ENCODE assay signal across 20 cellular contexts in the genomic region with DNA sequence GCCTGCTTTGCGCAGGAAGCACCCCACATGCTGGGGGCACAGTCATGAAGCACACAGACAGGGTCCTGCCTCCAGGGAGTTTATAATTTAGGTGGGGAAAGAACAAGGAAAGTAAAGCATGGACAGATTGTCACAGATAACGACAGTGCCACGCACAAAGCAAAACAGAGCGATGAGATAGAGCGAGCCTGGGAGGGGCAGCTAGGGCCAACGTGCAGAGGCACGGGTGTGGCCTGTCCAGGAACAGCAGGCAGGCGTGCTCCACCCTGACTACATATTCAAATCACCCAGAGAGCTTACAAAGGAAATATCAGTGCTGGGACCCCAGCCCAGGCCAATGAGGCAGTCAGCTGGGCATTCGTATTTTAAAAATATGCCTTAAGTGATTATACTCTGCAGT.
"Had no signal": no experiment of that assay in that cellular context is flagged by ENCODE, and none has a peak within 500 bp of the region (broad histone marks: within the 10 kb centered on the region; RNA-seq: fewer than 3 reads in every experiment).

No MANE protein-coding gene starts in this region.

- H3K27me3 ChIP-seq: gastrocnemius medialis, heart right ventricle had no signal

- ATAC-seq: activated T-cell treated with anti-CD3 and anti-CD28 coated beads, Interleukin-2, amount 50 U/mL, for 4 hours; gastrocnemius medialis; heart right ventricle had no signal

- DNase-seq: activated CD4-positive, alpha-beta T cell treated with anti-CD3 and anti-CD28 coated beads for 1 hour; activated CD4-positive, alpha-beta T cell treated with anti-CD3 and anti-CD28 coated beads, Interleukin-2, amount 50 U/mL, for 48 hours; activated naive CD8-positive, alpha-beta T cell treated with anti-CD3 and anti-CD28 coated beads for 36 hours; activated T-cell treated with anti-CD3 and anti-CD28 coated beads, Interleukin-2, amount 50 U/mL, for 4 hours; amygdala; central memory CD4-positive, alpha-beta T cell; effector CD8-positive, alpha-beta T cell; gastrocnemius medialis; heart right ventricle; mammary epithelial cell; nucleus accumbens; SHP77; SK-N-SH; stimulated activated CD4-positive, alpha-beta T cell treated with anti-CD3 and anti-CD28 coated beads, Interleukin-2, amount 100 ng/mL, for 48 hours; stimulated activated naive CD4-positive, alpha-beta T cell; substantia nigra; trophoblast cell had no signal

- H3K9me3 Mint-ChIP-seq: activated naive CD8-positive, alpha-beta T cell treated with anti-CD3 and anti-CD28 coated beads for 36 hours; activated T-cell treated with anti-CD3 and anti-CD28 coated beads, Interleukin-2, amount 50 U/mL, for 4 hours; brain; nephron had no signal

- H3K4me3 ChIP-seq: gastrocnemius medialis, heart right ventricle had no signal

- H3K9me3 ChIP-seq: gastrocnemius medialis, heart right ventricle, SK-N-SH had no signal

- H3K36me3 ChIP-seq: gastrocnemius medialis had no signal

- H3K27ac ChIP-seq: gastrocnemius medialis had no signal

- H3K36me3 Mint-ChIP-seq: activated naive CD8-positive, alpha-beta T cell treated with anti-CD3 and anti-CD28 coated beads for 36 hours; brain had no signal

- FAIRE-seq: endothelial cell of umbilical vein had no signal

- H3K4me3 Mint-ChIP-seq: activated naive CD8-positive, alpha-beta T cell treated with anti-CD3 and anti-CD28 coated beads for 36 hours; activated T-cell treated with anti-CD3 and anti-CD28 coated beads, Interleukin-2, amount 50 U/mL, for 4 hours; brain; nephron had no signal

- H3K27me3 Mint-ChIP-seq: activated naive CD8-positive, alpha-beta T cell treated with anti-CD3 and anti-CD28 coated beads for 36 hours; brain had no signal

- H3K4me1 Mint-ChIP-seq: activated naive CD8-positive, alpha-beta T cell treated with anti-CD3 and anti-CD28 coated beads for 36 hours; nephron had no signal

- H3K27ac Mint-ChIP-seq: activated naive CD8-positive, alpha-beta T cell treated with anti-CD3 and anti-CD28 coated beads for 36 hours; nephron had no signal
